In the genomic region with DNA sequence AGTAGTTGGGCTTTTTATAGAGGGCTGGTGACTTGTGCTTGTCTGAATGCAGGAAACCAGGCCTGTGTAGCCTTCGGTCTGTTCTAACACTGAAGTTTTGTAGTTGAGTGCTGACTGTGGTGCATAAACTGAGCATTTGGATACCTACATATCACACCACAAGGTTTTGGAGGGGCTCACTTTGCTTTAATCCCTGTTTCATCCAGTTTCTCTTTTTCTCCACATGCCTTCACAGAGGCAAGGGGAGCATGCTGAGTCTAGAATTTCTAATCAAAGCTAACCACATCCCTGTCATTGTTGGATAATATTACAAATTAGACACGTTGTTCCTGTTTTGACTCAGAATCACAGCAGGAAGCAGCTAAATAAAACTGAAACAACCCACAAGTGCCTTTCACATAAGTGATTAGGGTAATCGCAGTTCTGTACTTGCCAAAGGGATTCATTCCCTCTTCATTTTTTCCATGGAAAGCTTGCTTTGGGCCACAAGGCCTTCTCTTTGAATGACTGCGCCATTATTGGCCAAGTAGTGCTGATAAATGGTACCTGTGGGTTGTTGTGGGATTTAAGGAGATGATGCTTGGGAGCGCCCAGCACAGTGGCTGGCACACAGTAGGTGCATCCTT, we compare ENCODE assay signal across 8 cellular contexts. TPM values are rescaled to one million over a fixed set of nuclear protein-coding genes. Genes with fewer than 3 reads are reported as not detected.
DNase-seq lines count a peak whose midpoint lies in the region; ATAC-seq and TF ChIP-seq lines count a peak whose summit lies in the region.

No MANE protein-coding gene starts in this region.

- no peaks in the 10 kb centered on the region for H3K9me3 Mint-ChIP-seq in CD8-positive, alpha-beta memory T cell
- no peaks in the 10 kb centered on the region for H3K9me3 Mint-ChIP-seq in T-cell

- H3K9me3 ChIP-seq in CD8-positive, alpha-beta memory T cell (ENCODE audit: low read length), result no peaks in the 10 kb centered on the region

- H3K27ac Mint-ChIP-seq in CD8-positive, alpha-beta memory T cell, result peak overlapping the region; percentile 90 to 99 (median 96)
- H3K27ac Mint-ChIP-seq in T-cell, result peak overlapping the region; percentile 95 to 96

- H3K4me3 ChIP-seq in CD8-positive, alpha-beta memory T cell (ENCODE audit: low read length), result peak overlapping the region; percentile 46
- no peak overlapping the region for H3K4me3 ChIP-seq in fibroblast of mammary gland (ENCODE audit: control insufficient read depth, low read depth, low read length)

- H3K4me1 Mint-ChIP-seq in CD8-positive, alpha-beta memory T cell, result peaks cover 85 to 99% (median 97%) of the 10 kb centered on the region in 3 donors
- H3K4me1 Mint-ChIP-seq in T-cell, result peaks cover 96 to 99% (median 97%) of the 10 kb centered on the region in 3 donors

- no peaks in the 10 kb centered on the region for H3K27me3 Mint-ChIP-seq in CD8-positive, alpha-beta memory T cell
- no peaks in the 10 kb centered on the region for H3K27me3 Mint-ChIP-seq in T-cell

- H3K27ac ChIP-seq in CD8-positive, alpha-beta memory T cell (ENCODE audit: low read depth, low read length), result peak overlapping the region; percentile 29

- no peaks in the 10 kb centered on the region for H3K27me3 ChIP-seq in CD8-positive, alpha-beta memory T cell (ENCODE audit: insufficient read depth, low read length, poor library complexity, severe bottlenecking)

- POLR2A ChIA-PET in CD8-positive, alpha-beta memory T cell (lab: Charles Lee), result interaction anchor here (1.0 to 3.4 kb wide), 11 partner anchors 8 to 48 kb away, joined by 3 to 18 read pairs (median 6); a partner anchor contains a TSS
- POLR2A ChIA-PET in T-cell (lab: Charles Lee), result interaction anchor here (0.5 to 1.5 kb wide), 15 partner anchors 9 to 47 kb away, joined by 3 to 17 read pairs (median 4); no protein-coding TSS in a partner anchor

- ATAC-seq in HG02610 (IDR thresholded peaks at IDR 0.05; ENCODE audit: unreplicated experiment), result peak; percentile 30
- peak; percentile 41 to 58 (median 52) for ATAC-seq in T-cell (replicated peaks in 1 of 4)
- ATAC-seq in HG03045 (IDR thresholded peaks at IDR 0.05; ENCODE audit: unreplicated experiment), result no peak

- H3K4me3 Mint-ChIP-seq in CD8-positive, alpha-beta memory T cell, result peak overlapping the region; percentile 18 to 79 (median 75)
- H3K4me3 Mint-ChIP-seq in T-cell, result peak overlapping the region; percentile 62 to 76 (median 68)

- CTCF ChIA-PET in CD8-positive, alpha-beta memory T cell (lab: Charles Lee), result interaction anchor here (0.9 to 2.1 kb wide), 12 partner anchors 8 to 877 kb away, joined by 3 to 11 read pairs (median 4); a partner anchor contains a TSS
- CTCF ChIA-PET in T-cell (lab: Charles Lee), result interaction anchor here (0.6 to 1.8 kb wide), 11 partner anchors 9 to 51 kb away, joined by 3 to 8 read pairs (median 4); no protein-coding TSS in a partner anchor

- H3K36me3 Mint-ChIP-seq in CD8-positive, alpha-beta memory T cell, result peaks cover 7 to 84% (median 45%) of the 10 kb centered on the region in 3 donors
- H3K36me3 Mint-ChIP-seq in T-cell, result peaks cover 70% of the 10 kb centered on the region

- H3K4me1 ChIP-seq in CD8-positive, alpha-beta memory T cell (ENCODE audit: insufficient read depth, low read length), result peaks cover 99% of the 10 kb centered on the region

- peak in 3 of 5 donors; percentile 51 to 85 (median 71) for DNase-seq in CD8-positive, alpha-beta memory T cell
- peak in 30 of 34 experiments; percentile 22 to 74 (median 46) for DNase-seq in T-cell
- DNase-seq in fibroblast of mammary gland (ENCODE audit: low read depth), result peak; percentile 41
- DNase-seq in occipital lobe (lab: John Stamatoyannopoulos, UW), result no peak
- DNase-seq in NCI-H1436 treated with DMSO at 0.1 percent for 48 hours (lab: John Stamatoyannopoulos, UW), result no peak
- no peak for DNase-seq in SHP77 (lab: John Stamatoyannopoulos, UW)

- no peak for TF ChIP-seq CTCF in fibroblast of mammary gland (conservative IDR thresholded peaks at IDR 0.05; ENCODE audit: control insufficient read depth, insufficient read depth, low read depth, low read length)

- peaks cover 39% of the 10 kb centered on the region for H3K36me3 ChIP-seq in CD8-positive, alpha-beta memory T cell (ENCODE audit: insufficient read depth, low read length)

RNA-seq across cellular contexts. Expression of a gene that starts 48.9 kb away (rescaled TPM):
- 10 to 100 TPM; 55.3 to 56.3 TPM for total RNA-seq in CD8-positive, alpha-beta memory T cell
- 108 TPM for polyA plus RNA-seq in CD8-positive, alpha-beta memory T cell
- total RNA-seq in T-cell (100 to 1,000 TPM; 114 to 145 (median 127) TPM), occipital lobe (5.8 TPM)

Comparison
In these comparisons a context has a peak if more than half of its experiments do, and no peak if none do; other contexts are left out.
1. DNase-seq: peak in CD8-positive, alpha-beta memory T cell (3 of 5), T-cell (30 of 34) and fibroblast of mammary gland (single experiment); none in occipital lobe (single experiment), NCI-H1436 treated with DMSO at 0.1 percent for 48 hours (single experiment) and SHP77 (0 of 2).